ENCODE assay signal across 17 cellular contexts in genomic region chr9:114025196-114025753, GRCh38. TPM values are rescaled to one million over a fixed set of nuclear protein-coding genes. Genes with fewer than 3 reads are reported as not detected.
DNase-seq lines count a peak whose midpoint lies in the region; ATAC-seq and TF ChIP-seq lines count a peak whose summit lies in the region.
"Had no signal": no experiment of that assay in that cellular context is flagged by ENCODE, and none has a peak within 500 bp of the region (broad histone marks: within the 10 kb centered on the region; RNA-seq: fewer than 3 reads in every experiment).

No MANE protein-coding gene starts in this region.

- H3K4me1 ChIP-seq in mesendoderm (ENCODE audit: control insufficient read depth, low read depth, low read length), result no peaks in the 10 kb centered on the region
- H3K4me1 ChIP-seq: HAP-1 had no signal

- H2BK5ac ChIP-seq in mesendoderm (ENCODE audit: low read length), result no peak overlapping the region

- WGBS in mesendoderm (ENCODE audit: extremely low coverage, insufficient coverage, low lambda C conversion rate), result no CpG with 5 or more reads among the region's 3 CpGs

- H2BK15ac ChIP-seq in mesendoderm (replicated peaks; ENCODE audit: low read depth), result no peak overlapping the region

- H3K79me2 ChIP-seq in mesendoderm (ENCODE audit: control insufficient read depth, insufficient read depth, low read length), result no peaks in the 10 kb centered on the region

- peaks cover 5% of the 10 kb centered on the region for H3K36me3 ChIP-seq in mesendoderm (ENCODE audit: control insufficient read depth, insufficient read depth, low read length)

- no peak for TF ChIP-seq CTCF in activated CD8-positive, alpha-beta T cell treated with anti-CD3 and anti-CD28 coated beads for 36 hours (IDR thresholded peaks at IDR 0.05)

- intact Hi-C loops in activated CD8-positive, alpha-beta T cell treated with anti-CD3 and anti-CD28 coated beads for 36 hours (cut with micrococcal nuclease), result no loop called here

- H4K8ac ChIP-seq in mesendoderm (ENCODE audit: low read depth, low read length), result no peak overlapping the region

- H3K9ac ChIP-seq in mesendoderm (ENCODE audit: low read length), result no peak overlapping the region
- H3K9ac ChIP-seq: BLaER1 treated with 17β-estradiol and CSF1 and Interleukin-3, amounts not matched to agents 10 nM and 100 nM had no signal

- peaks cover 19% of the 10 kb centered on the region for H3K9me3 Mint-ChIP-seq in activated CD8-positive, alpha-beta T cell treated with anti-CD3 and anti-CD28 coated beads, Interleukin-2, amount 10 ng/mL, durations not matched to agents 7 days and 5 days (ENCODE audit: insufficient read depth)
- H3K9me3 Mint-ChIP-seq in activated CD8-positive, alpha-beta T cell treated with anti-CD3 and anti-CD28 coated beads for 36 hours, result peaks cover 15% of the 10 kb centered on the region
- peaks cover 10% of the 10 kb centered on the region for H3K9me3 Mint-ChIP-seq in activated T-helper 17 cell treated with anti-CD3 and anti-CD28 coated beads, Interleukin-2, amount 50 U/mL, for 72 hours

- H3K4me3 ChIP-seq in mesendoderm (ENCODE audit: low read length), result no peak overlapping the region
- H3K4me3 ChIP-seq: BLaER1 treated with 17β-estradiol and CSF1 and Interleukin-3, amounts not matched to agents 10 nM and 100 nM; HAP-1 had no signal

- no peaks in the 10 kb centered on the region for H3K4me1 Mint-ChIP-seq in activated CD8-positive, alpha-beta T cell treated with anti-CD3 and anti-CD28 coated beads, Interleukin-2, amount 10 ng/mL, durations not matched to agents 7 days and 5 days (ENCODE audit: low read depth)
- H3K4me1 Mint-ChIP-seq in activated CD8-positive, alpha-beta T cell treated with anti-CD3 and anti-CD28 coated beads for 36 hours (ENCODE audit: low read depth), result no peaks in the 10 kb centered on the region
- no peaks in the 10 kb centered on the region for H3K4me1 Mint-ChIP-seq in activated T-helper 17 cell treated with anti-CD3 and anti-CD28 coated beads, Interleukin-2, amount 50 U/mL, for 72 hours

- H2BK120ac ChIP-seq in mesendoderm (ENCODE audit: low read depth, low read length), result no peak overlapping the region

- no peak overlapping the region for H3K4me3 Mint-ChIP-seq in activated CD8-positive, alpha-beta T cell treated with anti-CD3 and anti-CD28 coated beads, Interleukin-2, amount 10 ng/mL, durations not matched to agents 7 days and 5 days
- H3K4me3 Mint-ChIP-seq in activated CD8-positive, alpha-beta T cell treated with anti-CD3 and anti-CD28 coated beads for 36 hours, result no peak overlapping the region
- H3K4me3 Mint-ChIP-seq in activated T-helper 17 cell treated with anti-CD3 and anti-CD28 coated beads, Interleukin-2, amount 50 U/mL, for 72 hours, result no peak overlapping the region

- H3K27ac Mint-ChIP-seq in activated CD8-positive, alpha-beta T cell treated with anti-CD3 and anti-CD28 coated beads, Interleukin-2, amount 10 ng/mL, durations not matched to agents 7 days and 5 days, result no peak overlapping the region
- no peak overlapping the region for H3K27ac Mint-ChIP-seq in activated CD8-positive, alpha-beta T cell treated with anti-CD3 and anti-CD28 coated beads for 36 hours
- H3K27ac Mint-ChIP-seq in activated T-helper 17 cell treated with anti-CD3 and anti-CD28 coated beads, Interleukin-2, amount 50 U/mL, for 72 hours, result no peak overlapping the region

- no peak overlapping the region for H3K56ac ChIP-seq in mesendoderm (ENCODE audit: low read length)

- peak; percentile 7 for DNase-seq in activated CD8-positive, alpha-beta T cell treated with anti-CD3 and anti-CD28 coated beads, Interleukin-2, amount 10 ng/mL, durations not matched to agents 7 days and 5 days
- no peak for DNase-seq in activated CD8-positive, alpha-beta T cell treated with anti-CD3 and anti-CD28 coated beads for 36 hours
- peak; percentile 63 for DNase-seq in astrocyte of the hippocampus (ENCODE audit: low read depth, low spot score)
- DNase-seq in mesendoderm, result peak; percentile 55
- DNase-seq in activated CD4-positive, CD25-positive, alpha-beta regulatory T cell (lab: John Stamatoyannopoulos, UW), result no peak
- no peak for DNase-seq in KG1 (lab: John Stamatoyannopoulos, UW)
- DNase-seq: 8988T, Karpas-422, NCI-H1105 treated with DMSO at 0.1 percent for 48 hours, NCI-H1930, NCI-H2171 treated with DMSO at 0.1 percent for 48 hours had no signal

- no peak for ATAC-seq in activated CD8-positive, alpha-beta T cell treated with anti-CD3 and anti-CD28 coated beads, Interleukin-2, amount 10 ng/mL, durations not matched to agents 7 days and 5 days
- no peak for ATAC-seq in activated CD8-positive, alpha-beta T cell treated with anti-CD3 and anti-CD28 coated beads for 36 hours
- no peak for ATAC-seq in GM18873 (IDR thresholded peaks at IDR 0.05; ENCODE audit: low FRiP score, unreplicated experiment)
- ATAC-seq in activated T-helper 17 cell treated with anti-CD3 and anti-CD28 coated beads, Interleukin-2, amount 50 U/mL, for 72 hours (replicated peaks), result no peak
- ATAC-seq: Panc1, Right ventricle myocardium inferior had no signal

- no peak overlapping the region for H3K18ac ChIP-seq in mesendoderm (ENCODE audit: low read length)

- no peaks in the 10 kb centered on the region for H3K79me1 ChIP-seq in mesendoderm (ENCODE audit: low read length)

- no peak overlapping the region for H3K23ac ChIP-seq in mesendoderm (ENCODE audit: low read length)

- H3K4ac ChIP-seq in mesendoderm (ENCODE audit: low read depth, low read length), result no peak overlapping the region

- H3K36me3 Mint-ChIP-seq in activated CD8-positive, alpha-beta T cell treated with anti-CD3 and anti-CD28 coated beads, Interleukin-2, amount 10 ng/mL, durations not matched to agents 7 days and 5 days (ENCODE audit: low read depth), result peaks cover 3% of the 10 kb centered on the region
- H3K36me3 Mint-ChIP-seq in activated CD8-positive, alpha-beta T cell treated with anti-CD3 and anti-CD28 coated beads for 36 hours (ENCODE audit: low read depth), result peaks cover 3% of the 10 kb centered on the region
- H3K36me3 Mint-ChIP-seq in activated T-helper 17 cell treated with anti-CD3 and anti-CD28 coated beads, Interleukin-2, amount 50 U/mL, for 72 hours (ENCODE audit: low read depth), result no peaks in the 10 kb centered on the region

- H3K4me2 ChIP-seq in mesendoderm (ENCODE audit: low read length), result no peak overlapping the region

- H3K27me3 ChIP-seq in mesendoderm (ENCODE audit: insufficient read depth, low read length, poor library complexity), result no peaks in the 10 kb centered on the region
- H3K27me3 ChIP-seq: BLaER1 treated with 17β-estradiol and CSF1 and Interleukin-3, amounts not matched to agents 10 nM and 100 nM had no signal

- POLR2A ChIA-PET in activated CD8-positive, alpha-beta T cell treated with anti-CD3 and anti-CD28 coated beads, Interleukin-2, amount 10 ng/mL, durations not matched to agents 7 days and 5 days (lab: Charles Lee), result no interaction called here
- POLR2A ChIA-PET in activated CD8-positive, alpha-beta T cell treated with anti-CD3 and anti-CD28 coated beads for 36 hours (lab: Charles Lee), result no interaction called here

- CTCF ChIA-PET in activated CD8-positive, alpha-beta T cell treated with anti-CD3 and anti-CD28 coated beads, Interleukin-2, amount 10 ng/mL, durations not matched to agents 7 days and 5 days (lab: Charles Lee), result no interaction called here
- CTCF ChIA-PET in activated CD8-positive, alpha-beta T cell treated with anti-CD3 and anti-CD28 coated beads for 36 hours (lab: Charles Lee), result interaction anchor here (1.2 kb wide), 1 partner anchor 217 kb away, joined by 3 read pairs; no protein-coding TSS in a partner anchor

- peaks cover 2% of the 10 kb centered on the region for H3K27me3 Mint-ChIP-seq in activated CD8-positive, alpha-beta T cell treated with anti-CD3 and anti-CD28 coated beads, Interleukin-2, amount 10 ng/mL, durations not matched to agents 7 days and 5 days (ENCODE audit: low read depth)
- no peaks in the 10 kb centered on the region for H3K27me3 Mint-ChIP-seq in activated CD8-positive, alpha-beta T cell treated with anti-CD3 and anti-CD28 coated beads for 36 hours
- H3K27me3 Mint-ChIP-seq in activated T-helper 17 cell treated with anti-CD3 and anti-CD28 coated beads, Interleukin-2, amount 50 U/mL, for 72 hours, result peaks cover 3% of the 10 kb centered on the region

- no peak overlapping the region for H4K5ac ChIP-seq in mesendoderm (ENCODE audit: low read length)

- no peak overlapping the region for H3K27ac ChIP-seq in mesendoderm (ENCODE audit: low read depth, low read length)

- H2AK5ac ChIP-seq in mesendoderm (ENCODE audit: low read length), result no peak overlapping the region

RNA-seq across cellular contexts. Expression of gene AMBP, which starts 52.8 kb away (rescaled TPM):
- not detected for total RNA-seq in activated CD8-positive, alpha-beta T cell treated with anti-CD3 and anti-CD28 coated beads, Interleukin-2, amount 10 ng/mL, durations not matched to agents 7 days and 5 days
- total RNA-seq in activated CD8-positive, alpha-beta T cell treated with anti-CD3 and anti-CD28 coated beads for 36 hours, result not detected
- polyA plus RNA-seq in mesendoderm (2013, experiment 1 of 2), result 1.9 TPM
- 2.1 TPM for polyA plus RNA-seq in mesendoderm (2013, experiment 2 of 2)
- not detected for total RNA-seq in activated T-helper 17 cell treated with anti-CD3 and anti-CD28 coated beads, Interleukin-2, amount 50 U/mL, for 72 hours
- total RNA-seq: Right ventricle myocardium inferior had no signal

Comparison
In these comparisons a context has a peak if more than half of its experiments do, and no peak if none do; other contexts are left out.
1. DNase-seq: peak in activated CD8-positive, alpha-beta T cell treated with anti-CD3 and anti-CD28 coated beads, Interleukin-2, amount 10 ng/mL, durations not matched to agents 7 days and 5 days (single experiment), astrocyte of the hippocampus (single experiment) and mesendoderm (single experiment); none in activated CD8-positive, alpha-beta T cell treated with anti-CD3 and anti-CD28 coated beads for 36 hours (single experiment), activated CD4-positive, CD25-positive, alpha-beta regulatory T cell (0 of 4) and KG1 (single experiment).